In the genomic region with DNA sequence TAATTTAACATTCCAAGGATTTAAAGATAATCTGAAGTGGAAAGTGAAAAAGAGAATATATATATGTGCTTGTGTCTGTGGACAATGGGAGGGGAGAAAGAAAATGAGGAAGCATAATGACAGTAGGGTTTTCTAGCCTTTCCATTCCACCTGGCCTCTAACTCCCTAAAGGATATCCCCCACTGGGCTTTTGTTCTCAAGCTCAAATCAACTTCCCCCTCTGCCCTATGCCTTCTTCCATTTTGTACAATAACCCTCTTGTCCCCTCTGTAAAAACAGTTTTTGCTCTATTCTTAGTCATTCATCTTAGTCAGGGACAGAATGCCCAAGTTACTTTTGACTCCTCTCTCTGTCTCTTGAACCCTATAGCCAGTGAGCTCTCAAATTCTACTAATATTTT, we compare ENCODE assay signal across 1 cellular context.
TF ChIP-seq lines count a peak whose summit lies in the region.

No MANE protein-coding gene starts in this region.

TF ChIP-seq in SK-N-SH, 30 proteins besides CTCF, POLR2A, EP300 and RAD21 (continued from another document):
- TF ChIP-seq EZH2phosphoT487 (IDR thresholded peaks at IDR 0.05; ENCODE audit: borderline replicate concordance, low read depth): no peak
- no peak for TF ChIP-seq PBX3 (IDR thresholded peaks at IDR 0.05)
- no peak for TF ChIP-seq FOSL2 (IDR thresholded peaks at IDR 0.05; ENCODE audit: borderline replicate concordance, low read depth)
- TF ChIP-seq GATA2 (CRISPR knock-in tag; IDR thresholded peaks at IDR 0.05): no peak
- TF ChIP-seq POLR2AphosphoS5 (IDR thresholded peaks at IDR 0.05; ENCODE audit: low read depth, low read length): no peak
- TF ChIP-seq REST (IDR thresholded peaks at IDR 0.05; ENCODE audit: low read depth, low read length): no peak
- TF ChIP-seq FOXM1 (IDR thresholded peaks at IDR 0.05; ENCODE audit: low read depth): no peak
- no peak for TF ChIP-seq RFX5 (IDR thresholded peaks at IDR 0.05; ENCODE audit: low read length)
- TF ChIP-seq, protein P1, sequence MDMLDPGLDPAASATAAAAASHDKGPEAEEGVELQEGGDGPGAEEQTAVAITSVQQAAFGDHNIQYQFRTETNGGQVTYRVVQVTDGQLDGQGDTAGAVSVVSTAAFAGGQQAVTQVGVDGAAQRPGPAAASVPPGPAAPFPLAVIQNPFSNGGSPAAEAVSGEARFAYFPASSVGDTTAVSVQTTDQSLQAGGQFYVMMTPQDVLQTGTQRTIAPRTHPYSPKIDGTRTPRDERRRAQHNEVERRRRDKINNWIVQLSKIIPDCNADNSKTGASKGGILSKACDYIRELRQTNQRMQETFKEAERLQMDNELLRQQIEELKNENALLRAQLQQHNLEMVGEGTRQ (IDR thresholded peaks at IDR 0.05; ENCODE audit: borderline replicate concordance, low read depth, low read length): no peak
